In genomic region chrX:25156323-25156722, GRCh38 we compare ENCODE assay signal across 19 cellular contexts.
DNase-seq lines count a peak whose midpoint lies in the region; FAIRE-seq and TF ChIP-seq lines count a peak whose summit lies in the region.
"Had no signal": no experiment of that assay in that cellular context is flagged by ENCODE, and none has a peak within 500 bp of the region (broad histone marks: within the 10 kb centered on the region; RNA-seq: fewer than 3 reads in every experiment).

No MANE protein-coding gene starts in this region.

- H3K27me3 Mint-ChIP-seq in HFFc6 (ENCODE audit: insufficient read depth) (no peaks in the 10 kb centered on the region; the same call in 1 of the 2 replicates), immature natural killer cell (ENCODE audit: low read depth in 3 of 3) (peaks cover 0 to 10% (median 3%) of the 10 kb centered on the region in 3 donors)

- POLR2A ChIA-PET in BJ (lab: Charles Lee), result no interaction called here

- TF ChIP-seq POLR2A in H54 (IDR thresholded peaks at IDR 0.05; ENCODE audit: low read depth, low read length), result no peak

- H3K4me3 Mint-ChIP-seq in HFFc6 (no peak overlapping the region), immature natural killer cell (no peak overlapping the region)
- H3K4me3 Mint-ChIP-seq: mesothelial cell of epicardium had no signal

- FAIRE-seq in H54 (lab: Jason Lieb, UNC), result no peak

- CTCF ChIA-PET in BJ (lab: Yijun Ruan, JAX), result no interaction called here

- H3K9me3 Mint-ChIP-seq in HFFc6 (no peaks in the 10 kb centered on the region), immature natural killer cell (no peaks in the 10 kb centered on the region)
- H3K9me3 Mint-ChIP-seq: mesothelial cell of epicardium had no signal

- H3K4me1 Mint-ChIP-seq in HFFc6 (ENCODE audit: low read depth) (no peaks in the 10 kb centered on the region), immature natural killer cell (no peaks in the 10 kb centered on the region)
- H3K4me1 Mint-ChIP-seq: mesothelial cell of epicardium had no signal

- H3K27ac Mint-ChIP-seq in HFFc6 (no peak overlapping the region), immature natural killer cell (no peak overlapping the region)
- H3K27ac Mint-ChIP-seq: mesothelial cell of epicardium had no signal

- peak; percentile 13 for DNase-seq in BJ (ENCODE audit: low read depth)
- DNase-seq in HFFc6, result peak; percentile 2
- DNase-seq in NCI-H748 treated with DMSO at 0.1 percent for 48 hours (lab: John Stamatoyannopoulos, UW), result peak; percentile 75
- DNase-seq in glomerular visceral epithelial cell (ENCODE audit: extremely low spot score), result peak; percentile 27
- DNase-seq in amygdala (lab: John Stamatoyannopoulos, UW), result no peak
- no peak for DNase-seq in H54 (ENCODE audit: insufficient read length, low spot score)
- no peak for DNase-seq in hypothalamus (lab: John Stamatoyannopoulos, UW)
- DNase-seq in immature natural killer cell, result no peak
- DNase-seq: activated CD4-positive, alpha-beta T cell treated with anti-CD3 and anti-CD28 coated beads for 1 hour; COR-L47; left cardiac atrium; NCI-H2029; NCI-H524 treated with DMSO at 0.1 percent for 48 hours; PC-9; stimulated activated CD8-positive, alpha-beta memory T cell treated with anti-CD3 and anti-CD28 coated beads, Interleukin-4, amount 100 ng/mL, for 48 hours; T-helper 9 cell had no signal

- H3K4me3 ChIP-seq in BJ (ENCODE audit: low read depth, low read length), result no peak overlapping the region
- H3K4me3 ChIP-seq: PC-9, smooth muscle cell, vagina had no signal

- TF ChIP-seq CTCF in BJ (IDR thresholded peaks at IDR 0.05; ENCODE audit: insufficient read depth, low read depth, low read length), result no peak
- TF ChIP-seq CTCF in HFFc6 (IDR thresholded peaks at IDR 0.05), result no peak

- no peaks in the 10 kb centered on the region for H3K36me3 ChIP-seq in BJ (ENCODE audit: control insufficient read depth, insufficient read depth, low read length)
- H3K36me3 ChIP-seq: vagina had no signal

- H3K27me3 ChIP-seq in BJ (ENCODE audit: control insufficient read depth, insufficient read depth, low read length), result no peaks in the 10 kb centered on the region
- H3K27me3 ChIP-seq: vagina had no signal

- no peaks in the 10 kb centered on the region for H3K36me3 Mint-ChIP-seq in HFFc6 (ENCODE audit: low read depth)
- H3K36me3 Mint-ChIP-seq in immature natural killer cell, result no peaks in the 10 kb centered on the region
- H3K36me3 Mint-ChIP-seq: mesothelial cell of epicardium had no signal

Comparison
In these comparisons a context has a peak if more than half of its experiments do, and no peak if none do; other contexts are left out.
1. DNase-seq: peak in BJ (single experiment), HFFc6 (single experiment), NCI-H748 treated with DMSO at 0.1 percent for 48 hours (single experiment) and glomerular visceral epithelial cell (single experiment); none in amygdala (0 of 56), H54 (single experiment), hypothalamus (0 of 51) and immature natural killer cell (0 of 3).